ENCODE assay signal across 1 cellular context in the genomic region with DNA sequence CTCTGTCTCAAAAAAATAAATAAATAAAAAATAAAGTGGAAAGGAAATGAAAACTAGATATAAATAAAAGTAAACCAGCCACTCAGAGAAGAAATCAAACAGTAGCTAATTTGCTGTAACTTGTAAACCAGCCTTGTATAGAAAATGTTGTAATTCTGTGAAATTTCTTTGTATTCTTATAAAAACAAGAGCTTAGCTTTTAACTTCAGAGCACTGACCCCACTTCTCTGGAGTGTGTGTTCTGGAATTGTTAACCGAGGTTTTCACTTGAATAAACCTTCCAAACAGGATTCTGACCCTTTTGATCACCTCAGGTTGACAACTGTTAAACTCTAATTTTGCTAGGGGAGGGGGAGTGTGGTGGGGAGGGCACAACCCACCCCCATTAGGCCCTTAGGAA.
TF ChIP-seq lines count a peak whose summit lies in the region.

No MANE protein-coding gene starts in this region.

TF ChIP-seq in K562, 482 proteins besides CTCF, POLR2A, EP300 and RAD21 (continued from another document):
- TF ChIP-seq, protein P1, sequence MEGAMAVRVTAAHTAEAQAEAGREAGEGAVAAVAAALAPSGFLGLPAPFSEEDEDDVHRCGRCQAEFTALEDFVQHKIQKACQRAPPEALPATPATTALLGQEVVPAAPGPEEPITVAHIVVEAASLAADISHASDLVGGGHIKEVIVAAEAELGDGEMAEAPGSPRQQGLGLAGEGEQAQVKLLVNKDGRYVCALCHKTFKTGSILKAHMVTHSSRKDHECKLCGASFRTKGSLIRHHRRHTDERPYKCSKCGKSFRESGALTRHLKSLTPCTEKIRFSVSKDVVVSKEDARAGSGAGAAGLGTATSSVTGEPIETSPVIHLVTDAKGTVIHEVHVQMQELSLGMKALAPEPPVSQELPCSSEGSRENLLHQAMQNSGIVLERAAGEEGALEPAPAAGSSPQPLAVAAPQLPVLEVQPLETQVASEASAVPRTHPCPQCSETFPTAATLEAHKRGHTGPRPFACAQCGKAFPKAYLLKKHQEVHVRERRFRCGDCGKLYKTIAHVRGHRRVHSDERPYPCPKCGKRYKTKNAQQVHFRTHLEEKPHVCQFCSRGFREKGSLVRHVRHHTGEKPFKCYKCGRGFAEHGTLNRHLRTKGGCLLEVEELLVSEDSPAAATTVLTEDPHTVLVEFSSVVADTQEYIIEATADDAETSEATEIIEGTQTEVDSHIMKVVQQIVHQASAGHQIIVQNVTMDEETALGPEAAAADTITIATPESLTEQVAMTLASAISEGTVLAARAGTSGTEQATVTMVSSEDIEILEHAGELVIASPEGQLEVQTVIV (CRISPR knock-in tag; IDR thresholded peaks at IDR 0.05; ENCODE audit: borderline replicate concordance), result no peak
- TF ChIP-seq HOXB6 (CRISPR knock-in tag; IDR thresholded peaks at IDR 0.05; ENCODE audit: borderline replicate concordance), result no peak
